Comparison of ENCODE assay signal across 1 cellular context in the genomic region with DNA sequence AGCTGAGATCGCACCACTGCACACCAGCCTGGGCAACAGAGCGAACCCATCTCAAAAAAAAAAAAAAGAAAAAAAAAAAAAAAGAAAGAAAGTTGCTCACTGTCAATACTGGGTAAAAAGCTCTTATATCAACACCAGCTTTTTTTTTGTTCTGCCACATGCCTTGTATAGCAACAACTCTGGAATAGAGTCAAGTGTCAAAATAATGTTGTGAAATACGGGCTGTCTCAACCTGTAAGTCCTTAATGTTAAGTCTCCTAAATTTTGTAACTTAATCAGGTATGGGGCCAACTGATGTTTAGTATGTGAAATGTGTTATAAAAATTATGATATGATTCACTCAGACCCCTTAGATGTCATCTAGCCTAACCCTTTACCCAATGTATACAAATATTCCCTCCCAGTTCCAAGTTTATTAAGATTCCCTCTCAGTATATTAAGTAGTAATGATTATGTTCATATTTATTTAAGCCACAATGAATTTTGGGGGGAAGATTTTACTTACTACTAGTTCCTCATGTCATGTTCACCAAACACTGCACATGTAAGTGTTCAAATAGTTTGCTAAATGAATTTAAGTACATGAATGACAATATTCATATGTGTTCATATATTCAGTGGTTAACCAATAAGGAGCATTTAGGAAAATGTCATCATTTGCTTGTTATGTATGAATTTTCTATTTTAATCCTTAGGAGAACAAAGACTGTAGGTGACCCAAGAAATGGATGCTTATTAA.
TF ChIP-seq lines count a peak whose summit lies in the region.

No MANE protein-coding gene starts in this region.

TF ChIP-seq in K562, 482 proteins besides CTCF, POLR2A, EP300 and RAD21:
- peak; percentile 15; the same call in 1 of the 2 replicates for TF ChIP-seq CEBPB (tag; IDR thresholded peaks at IDR 0.05)
- no peak for TF ChIP-seq EHMT2 (IDR thresholded peaks at IDR 0.05)
- no peak for TF ChIP-seq SMC3 (conservative IDR thresholded peaks at IDR 0.05; ENCODE audit: insufficient read depth, low read depth, low read length)
TF ChIP-seq in K562: peak in this region for 1.
